Comparison of ENCODE assay signal across 1 cellular context in the genomic region with DNA sequence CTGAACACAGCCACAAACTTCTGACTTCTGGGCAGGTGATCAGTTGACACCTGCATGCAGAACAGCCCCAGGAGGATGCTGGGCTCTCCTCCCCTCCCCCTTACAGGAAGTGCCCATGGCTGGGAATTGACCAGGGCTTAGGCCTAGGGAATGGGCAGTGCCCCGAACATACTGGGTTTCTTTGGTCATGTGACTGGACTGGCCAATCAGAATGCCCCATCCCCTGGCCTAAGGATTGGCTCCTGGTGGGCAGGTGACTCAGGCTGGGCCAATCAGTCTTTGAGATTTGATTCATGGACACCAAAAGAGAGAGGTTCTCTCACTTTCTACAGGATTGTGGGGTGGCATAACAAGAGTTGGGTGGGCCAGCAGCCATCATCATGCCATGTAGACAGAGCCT.
TF ChIP-seq lines count a peak whose summit lies in the region.

No MANE protein-coding gene starts in this region.

TF ChIP-seq in K562, 482 proteins besides CTCF, POLR2A, EP300 and RAD21 (continued from another document):
- TF ChIP-seq, protein P1, sequence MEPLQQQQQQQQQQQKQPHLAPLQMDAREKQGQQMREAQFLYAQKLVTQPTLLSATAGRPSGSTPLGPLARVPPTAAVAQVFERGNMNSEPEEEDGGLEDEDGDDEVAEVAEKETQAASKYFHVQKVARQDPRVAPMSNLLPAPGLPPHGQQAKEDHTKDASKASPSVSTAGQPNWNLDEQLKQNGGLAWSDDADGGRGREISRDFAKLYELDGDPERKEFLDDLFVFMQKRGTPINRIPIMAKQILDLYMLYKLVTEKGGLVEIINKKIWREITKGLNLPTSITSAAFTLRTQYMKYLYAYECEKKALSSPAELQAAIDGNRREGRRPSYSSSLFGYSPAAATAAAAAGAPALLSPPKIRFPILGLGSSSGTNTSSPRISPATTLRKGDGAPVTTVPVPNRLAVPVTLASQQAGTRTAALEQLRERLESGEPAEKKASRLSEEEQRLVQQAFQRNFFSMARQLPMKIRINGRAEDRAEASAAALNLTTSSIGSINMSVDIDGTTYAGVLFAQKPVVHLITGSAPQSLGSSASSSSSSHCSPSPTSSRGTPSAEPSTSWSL (CRISPR knock-in tag; IDR thresholded peaks at IDR 0.05; ENCODE audit: borderline replicate concordance), result no peak
- no peak for TF ChIP-seq ETV5 (CRISPR knock-in tag; IDR thresholded peaks at IDR 0.05; ENCODE audit: low read depth)
- TF ChIP-seq GATAD2A (IDR thresholded peaks at IDR 0.05), result no peak
- no peak for TF ChIP-seq ZNF778 (CRISPR knock-in tag; IDR thresholded peaks at IDR 0.05)
- no peak for TF ChIP-seq JUND (IDR thresholded peaks at IDR 0.05; ENCODE audit: borderline replicate concordance, low read depth, low read length)
- no peak for TF ChIP-seq JUND (tag; IDR thresholded peaks at IDR 0.05; ENCODE audit: borderline replicate concordance, low read depth, low read length)
- no peak for TF ChIP-seq ETV6 (IDR thresholded peaks at IDR 0.05; ENCODE audit: borderline replicate concordance in 1 of 2, low read depth in 2 of 2, low read length in 1 of 2)
- no peak for TF ChIP-seq ETV6 (CRISPR knock-in tag; IDR thresholded peaks at IDR 0.05; ENCODE audit: borderline replicate concordance)
- no peak for TF ChIP-seq ATF1 (CRISPR knock-in tag; IDR thresholded peaks at IDR 0.05)
- no peak for TF ChIP-seq ATF1 (tag; IDR thresholded peaks at IDR 0.05)
- TF ChIP-seq, protein P2, sequence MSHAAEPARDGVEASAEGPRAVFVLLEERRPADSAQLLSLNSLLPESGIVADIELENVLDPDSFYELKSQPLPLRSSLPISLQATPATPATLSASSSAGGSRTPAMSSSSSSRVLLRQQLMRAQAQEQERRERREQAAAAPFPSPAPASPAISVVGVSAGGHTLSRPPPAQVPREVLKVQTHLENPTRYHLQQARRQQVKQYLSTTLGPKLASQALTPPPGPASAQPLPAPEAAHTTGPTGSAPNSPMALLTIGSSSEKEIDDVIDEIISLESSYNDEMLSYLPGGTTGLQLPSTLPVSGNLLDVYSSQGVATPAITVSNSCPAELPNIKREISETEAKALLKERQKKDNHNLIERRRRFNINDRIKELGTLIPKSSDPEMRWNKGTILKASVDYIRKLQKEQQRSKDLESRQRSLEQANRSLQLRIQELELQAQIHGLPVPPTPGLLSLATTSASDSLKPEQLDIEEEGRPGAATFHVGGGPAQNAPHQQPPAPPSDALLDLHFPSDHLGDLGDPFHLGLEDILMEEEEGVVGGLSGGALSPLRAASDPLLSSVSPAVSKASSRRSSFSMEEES (CRISPR knock-in tag; IDR thresholded peaks at IDR 0.05), result peak; percentile 91
- no peak for TF ChIP-seq KDM5B (IDR thresholded peaks at IDR 0.05; ENCODE audit: insufficient replicate concordance, low read depth, low read length)
- no peak for TF ChIP-seq THAP12 (CRISPR knock-in tag; IDR thresholded peaks at IDR 0.05)
- TF ChIP-seq FOXM1 (IDR thresholded peaks at IDR 0.05; ENCODE audit: low read depth), result no peak
- no peak for TF ChIP-seq FOXM1 (CRISPR knock-in tag; IDR thresholded peaks at IDR 0.05; ENCODE audit: low read depth)
- peak; percentile 68 for TF ChIP-seq NFYB (IDR thresholded peaks at IDR 0.05; ENCODE audit: extremely low read depth, insufficient read length)
- no peak for TF ChIP-seq TGIF2 (CRISPR knock-in tag; IDR thresholded peaks at IDR 0.05)
- no peak for TF ChIP-seq TEAD1 (CRISPR knock-in tag; IDR thresholded peaks at IDR 0.05)
- no peak for TF ChIP-seq BRCA1 (IDR thresholded peaks at IDR 0.05)
- TF ChIP-seq BRCA1 (CRISPR knock-in tag; IDR thresholded peaks at IDR 0.05), result no peak
- TF ChIP-seq NUFIP1 (IDR thresholded peaks at IDR 0.05; ENCODE audit: partially characterized antibody), result no peak
- peak; percentile 74 for TF ChIP-seq CBFA2T2 (conservative IDR thresholded peaks at IDR 0.05)
- TF ChIP-seq ZBTB8A (IDR thresholded peaks at IDR 0.05; ENCODE audit: partially characterized antibody), result no peak
- no peak for TF ChIP-seq GATA2 (CRISPR knock-in tag; IDR thresholded peaks at IDR 0.05)
- TF ChIP-seq, protein P3, sequence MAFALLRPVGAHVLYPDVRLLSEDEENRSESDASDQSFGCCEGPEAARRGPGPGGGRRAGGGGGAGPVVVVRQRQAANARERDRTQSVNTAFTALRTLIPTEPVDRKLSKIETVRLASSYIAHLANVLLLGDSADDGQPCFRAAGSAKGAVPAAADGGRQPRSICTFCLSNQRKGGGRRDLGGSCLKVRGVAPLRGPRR (CRISPR knock-in tag; IDR thresholded peaks at IDR 0.05), result no peak
- TF ChIP-seq ZNF133 (CRISPR knock-in tag; IDR thresholded peaks at IDR 0.05), result no peak
- TF ChIP-seq NEUROD1 (IDR thresholded peaks at IDR 0.05; ENCODE audit: borderline replicate concordance, low read depth, low read length, partially characterized antibody), result no peak
- TF ChIP-seq ZNF589 (CRISPR knock-in tag; IDR thresholded peaks at IDR 0.05; ENCODE audit: low read depth), result no peak
- no peak for TF ChIP-seq MAFK (IDR thresholded peaks at IDR 0.05; ENCODE audit: low read length)
- TF ChIP-seq ZNF445 (CRISPR knock-in tag; IDR thresholded peaks at IDR 0.05; ENCODE audit: low read depth), result no peak
- no peak for TF ChIP-seq SUPT5H (IDR thresholded peaks at IDR 0.05)
- no peak for TF ChIP-seq ZNF282 (CRISPR knock-in tag; IDR thresholded peaks at IDR 0.05)
- TF ChIP-seq ASH1L (IDR thresholded peaks at IDR 0.05; ENCODE audit: borderline replicate concordance, low read depth, partially characterized antibody), result no peak
- no peak for TF ChIP-seq SMARCA4 (IDR thresholded peaks at IDR 0.05)
- TF ChIP-seq, protein P4, sequence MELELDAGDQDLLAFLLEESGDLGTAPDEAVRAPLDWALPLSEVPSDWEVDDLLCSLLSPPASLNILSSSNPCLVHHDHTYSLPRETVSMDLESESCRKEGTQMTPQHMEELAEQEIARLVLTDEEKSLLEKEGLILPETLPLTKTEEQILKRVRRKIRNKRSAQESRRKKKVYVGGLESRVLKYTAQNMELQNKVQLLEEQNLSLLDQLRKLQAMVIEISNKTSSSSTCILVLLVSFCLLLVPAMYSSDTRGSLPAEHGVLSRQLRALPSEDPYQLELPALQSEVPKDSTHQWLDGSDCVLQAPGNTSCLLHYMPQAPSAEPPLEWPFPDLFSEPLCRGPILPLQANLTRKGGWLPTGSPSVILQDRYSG (tag; conservative IDR thresholded peaks at IDR 0.05; ENCODE audit: low read depth), result no peak
- no peak for TF ChIP-seq PRPF4 (IDR thresholded peaks at IDR 0.05; ENCODE audit: insufficient read depth, low read depth, low read length, poor library complexity, severe bottlenecking)
- no peak for TF ChIP-seq ZNF224 (CRISPR knock-in tag; IDR thresholded peaks at IDR 0.05)
- no peak for TF ChIP-seq FOXJ3 (CRISPR knock-in tag; IDR thresholded peaks at IDR 0.05)
- no peak for TF ChIP-seq CREB1 (IDR thresholded peaks at IDR 0.05)
- no peak for TF ChIP-seq CREB1 (CRISPR knock-in tag; IDR thresholded peaks at IDR 0.05)
- TF ChIP-seq USF2 (CRISPR knock-in tag; IDR thresholded peaks at IDR 0.05), result peak; percentile 90
- TF ChIP-seq ZNF316 (IDR thresholded peaks at IDR 0.05), result no peak
- no peak for TF ChIP-seq ZNF143 (CRISPR knock-in tag; IDR thresholded peaks at IDR 0.05)
- TF ChIP-seq POLR2H (tag; IDR thresholded peaks at IDR 0.05; ENCODE audit: low read depth), result no peak
- no peak for TF ChIP-seq ZNF584 (CRISPR knock-in tag; IDR thresholded peaks at IDR 0.05; ENCODE audit: low read depth)
- no peak for TF ChIP-seq HNRNPUL1 (IDR thresholded peaks at IDR 0.05; ENCODE audit: low read length)
- no peak for TF ChIP-seq IFI16 (CRISPR knock-in tag; IDR thresholded peaks at IDR 0.05)
- TF ChIP-seq NCOA6 (IDR thresholded peaks at IDR 0.05), result no peak
